20 cellular contexts compared by ENCODE assay signal in the genomic region with DNA sequence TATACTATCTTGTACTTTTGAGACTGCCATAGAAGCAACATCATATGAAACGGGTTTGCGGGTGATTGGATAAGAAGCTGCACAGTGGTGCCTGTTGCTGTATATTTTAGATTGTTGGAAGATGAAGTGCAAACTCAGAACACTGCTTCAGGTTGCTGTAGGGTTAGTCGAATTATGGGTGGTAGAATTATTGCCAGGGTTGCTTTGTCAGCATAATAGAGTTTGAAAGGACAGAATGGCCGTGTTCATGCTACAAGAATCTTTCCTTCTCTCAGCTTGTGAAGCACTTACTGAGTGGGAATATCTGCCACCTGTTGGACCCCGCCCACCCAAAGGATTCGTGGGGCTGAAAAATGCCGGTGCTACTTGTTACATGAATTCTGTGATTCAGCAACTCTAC.
A peak's percentile ranks its signal among the peaks of the same experiment; 100 is the strongest.
DNase-seq lines count a peak whose midpoint lies in the region; ATAC-seq, FAIRE-seq and TF ChIP-seq lines count a peak whose summit lies in the region.
"Had no signal": no experiment of that assay in that cellular context is flagged by ENCODE, and none has a peak within 500 bp of the region (broad histone marks: within the 10 kb centered on the region; RNA-seq: fewer than 3 reads in every experiment).

No MANE protein-coding gene starts in this region.

- H3K23ac ChIP-seq in IMR-90 (ENCODE audit: low read depth, low read length) = no peak overlapping the region

- H4K20me1 ChIP-seq in IMR-90 (ENCODE audit: insufficient read depth, low read length) = no peaks in the 10 kb centered on the region; the same call in 1 of the 2 replicates

- H3K27me3 ChIP-seq in IMR-90 (ENCODE audit: control insufficient read depth, insufficient read depth, low read length) = no peaks in the 10 kb centered on the region
- H3K27me3 ChIP-seq in CD4-positive, alpha-beta memory T cell (ENCODE audit: insufficient read depth, low read length) = no peaks in the 10 kb centered on the region
- no peaks in the 10 kb centered on the region for H3K27me3 ChIP-seq in naive thymus-derived CD4-positive, alpha-beta T cell (ENCODE audit: control insufficient read depth in 2 of 2, insufficient read depth in 2 of 2, low read length in 2 of 2)
- H3K27me3 ChIP-seq: BLaER1 treated with 17β-estradiol and CSF1 and Interleukin-3, amounts not matched to agents 10 nM and 100 nM had no signal

- H3K36me3 ChIP-seq in IMR-90 (ENCODE audit: control insufficient read depth, insufficient read depth, low read length) = peaks cover 23% of the 10 kb centered on the region
- peaks cover 20% of the 10 kb centered on the region for H3K36me3 ChIP-seq in CD4-positive, alpha-beta memory T cell (ENCODE audit: insufficient read depth, low read length)
- H3K36me3 ChIP-seq in naive thymus-derived CD4-positive, alpha-beta T cell (ENCODE audit: control insufficient read depth in 2 of 3, insufficient read depth in 3 of 3, low read length in 3 of 3) = peaks cover 4 to 59% (median 8%) of the 10 kb centered on the region in 3 experiments

- no peaks in the 10 kb centered on the region for H3K4me1 Mint-ChIP-seq in central memory CD8-positive, alpha-beta T cell
- peaks cover 2 to 11% (median 3%) of the 10 kb centered on the region in 4 donors for H3K4me1 Mint-ChIP-seq in CD4-positive, alpha-beta memory T cell
- peaks cover 0 to 4% (median 0%) of the 10 kb centered on the region in 7 donors for H3K4me1 Mint-ChIP-seq in naive thymus-derived CD4-positive, alpha-beta T cell
- H3K4me1 Mint-ChIP-seq: B cell, IgD-negative memory B cell had no signal

- no peak overlapping the region for H3K27ac ChIP-seq in IMR-90 (ENCODE audit: insufficient read depth, low read length)
- H3K27ac ChIP-seq in CD4-positive, alpha-beta memory T cell (ENCODE audit: low read depth, low read length) = no peak overlapping the region
- no peak overlapping the region for H3K27ac ChIP-seq in naive thymus-derived CD4-positive, alpha-beta T cell (ENCODE audit: low read depth, low read length)
- H3K27ac ChIP-seq: BLaER1 treated with 17β-estradiol and CSF1 and Interleukin-3, amounts not matched to agents 10 nM and 100 nM; GM23248; HL-60 had no signal

- intact Hi-C loops in IMR-90 (cut with micrococcal nuclease) = no loop called here
- intact Hi-C loops in CD4-positive, alpha-beta memory T cell (cut with micrococcal nuclease) = no loop called here
- intact Hi-C loops in naive thymus-derived CD4-positive, alpha-beta T cell (cut with micrococcal nuclease) = no loop called here

- no peak overlapping the region for H2BK15ac ChIP-seq in IMR-90 (ENCODE audit: low read depth, low read length)

- H3K79me1 ChIP-seq in IMR-90 (ENCODE audit: low read depth in 1 of 2, low read length in 2 of 2) = no peaks in the 10 kb centered on the region; a peak in 2 of 4 replicates

- dilution Hi-C loops in IMR-90 (cut with HindIII; ENCODE audit: low sequenced_read_pairs, unreplicated experiment) = no loop called here

- TF ChIP-seq POLR2A in IMR-90 (IDR thresholded peaks at IDR 0.05; ENCODE audit: low read depth, low read length) = no peak

- H3K4me3 ChIP-seq in IMR-90 (ENCODE audit: insufficient read depth, low read depth, low read length) = no peak overlapping the region
- no peak overlapping the region for H3K4me3 ChIP-seq in CD4-positive, alpha-beta memory T cell (ENCODE audit: low read length in 2 of 2)
- H3K4me3 ChIP-seq in naive thymus-derived CD4-positive, alpha-beta T cell (ENCODE audit: low read length) = no peak overlapping the region
- H3K4me3 ChIP-seq: BLaER1 treated with 17β-estradiol and CSF1 and Interleukin-3, amounts not matched to agents 10 nM and 100 nM; GM12878; GM23248; HAP-1 had no signal

- no peak overlapping the region for H2AK5ac ChIP-seq in IMR-90 (ENCODE audit: low read depth, low read length)

- no peak overlapping the region for H3K56ac ChIP-seq in IMR-90 (ENCODE audit: extremely low read depth, insufficient read depth, low read length)

- H2BK120ac ChIP-seq in IMR-90 (ENCODE audit: low read depth, low read length) = no peak overlapping the region

- BruUV-seq in IMR-90 (replicated peaks; lab: Mats Ljungman, UMichigan) = no TSS peak

- H2AK9ac ChIP-seq in IMR-90 (replicated peaks; ENCODE audit: low read depth, low read length, poor library complexity) = no peak overlapping the region

- no peak overlapping the region for H2BK20ac ChIP-seq in IMR-90 (ENCODE audit: low read depth, low read length)

- H4K91ac ChIP-seq in IMR-90 (ENCODE audit: insufficient read depth, low read depth, low read length) = no peak overlapping the region

- no peak overlapping the region for H3K4me2 ChIP-seq in IMR-90 (ENCODE audit: low read depth, low read length)
- H3K4me2 ChIP-seq: BLaER1 treated with 17β-estradiol and CSF1 and Interleukin-3, amounts not matched to agents 10 nM and 100 nM had no signal

- H3K18ac ChIP-seq in IMR-90 (ENCODE audit: low read depth, low read length) = no peak overlapping the region

- no peak overlapping the region for H4K5ac ChIP-seq in IMR-90 (ENCODE audit: low read depth, low read length)

- no peak overlapping the region for H4K8ac ChIP-seq in IMR-90 (ENCODE audit: low read depth in 2 of 2, low read length in 2 of 2)

- no CpG with 5 or more reads among the region's 7 CpGs for WGBS in IMR-90 (ENCODE audit: extremely low coverage in 2 of 2, insufficient read length in 1 of 2), 2 experiments

- no peaks in the 10 kb centered on the region for H3K9me3 ChIP-seq in IMR-90 (ENCODE audit: control insufficient read depth, insufficient read depth, low read length)
- H3K9me3 ChIP-seq in CD4-positive, alpha-beta memory T cell (ENCODE audit: control insufficient read depth in 1 of 2, low read length in 2 of 2) = no peaks in the 10 kb centered on the region
- H3K9me3 ChIP-seq in naive thymus-derived CD4-positive, alpha-beta T cell (ENCODE audit: control insufficient read depth in 2 of 3, low read length in 3 of 3) = no peaks in the 10 kb centered on the region
- H3K9me3 ChIP-seq: HAP-1 had no signal

- H3K9me1 ChIP-seq in IMR-90 (ENCODE audit: insufficient read depth, low read length) = no peaks in the 10 kb centered on the region

- FAIRE-seq in GM19239 (lab: Jason Lieb, UNC) = peak; percentile 42
- FAIRE-seq: GM12878 had no signal

- no peak for TF ChIP-seq RAD21 in IMR-90 (IDR thresholded peaks at IDR 0.05; ENCODE audit: low read length)

- H3K4me3 Mint-ChIP-seq in central memory CD8-positive, alpha-beta T cell = no peak overlapping the region
- no peak overlapping the region for H3K4me3 Mint-ChIP-seq in CD4-positive, alpha-beta memory T cell
- H3K4me3 Mint-ChIP-seq in naive thymus-derived CD4-positive, alpha-beta T cell = no peak overlapping the region
- H3K4me3 Mint-ChIP-seq: B cell; CD8-positive, alpha-beta memory T cell; IgD-negative memory B cell had no signal

- no peak for DNase-seq in GM19239 (ENCODE audit: insufficient read length, low spot score)
- no peak for DNase-seq in IMR-90
- no peak for DNase-seq in central memory CD8-positive, alpha-beta T cell (ENCODE audit: low spot score in 2 of 2)
- DNase-seq in CD4-positive, alpha-beta memory T cell = no peak
- no peak for DNase-seq in retina
- DNase-seq in naive thymus-derived CD4-positive, alpha-beta T cell = no peak
- DNase-seq: CD8-positive, alpha-beta memory T cell; COR-L47; DMS 273 treated with DMSO at 0.1 percent for 48 hours; DMS53; DND-41; EL; GM23248; KG1 had no signal

- no peaks in the 10 kb centered on the region for H3K9me3 Mint-ChIP-seq in central memory CD8-positive, alpha-beta T cell
- peaks cover 0 to 14% (median 5%) of the 10 kb centered on the region in 8 donors for H3K9me3 Mint-ChIP-seq in CD4-positive, alpha-beta memory T cell
- H3K9me3 Mint-ChIP-seq in naive thymus-derived CD4-positive, alpha-beta T cell = peaks cover 0 to 30% (median 6%) of the 10 kb centered on the region in 11 donors

- H3K4me1 ChIP-seq in IMR-90 (ENCODE audit: control insufficient read depth, insufficient read depth, low read length) = no peaks in the 10 kb centered on the region
- no peaks in the 10 kb centered on the region for H3K4me1 ChIP-seq in CD4-positive, alpha-beta memory T cell (ENCODE audit: insufficient read depth, low read length)
- H3K4me1 ChIP-seq in naive thymus-derived CD4-positive, alpha-beta T cell (ENCODE audit: control insufficient read depth in 2 of 2, insufficient read depth in 2 of 2, low read length in 2 of 2) = no peaks in the 10 kb centered on the region
- H3K4me1 ChIP-seq: HAP-1 had no signal

- no peak overlapping the region for H2BK5ac ChIP-seq in IMR-90 (ENCODE audit: low read depth, low read length, poor library complexity, severe bottlenecking)

- ATAC-seq in IMR-90 (ENCODE audit: low read depth) = no peak
- no peak for ATAC-seq in central memory CD8-positive, alpha-beta T cell (replicated peaks; ENCODE audit: extremely low read depth, poor library complexity, severe bottlenecking)
- ATAC-seq in naive thymus-derived CD4-positive, alpha-beta T cell = no peak
- ATAC-seq: GM12878 had no signal

- H2AFZ ChIP-seq in IMR-90 (replicated peaks; ENCODE audit: low read length, poor library complexity) = no peak overlapping the region
- H2AFZ ChIP-seq: GM23248 had no signal

- H3K27ac Mint-ChIP-seq in central memory CD8-positive, alpha-beta T cell (ENCODE audit: low read depth) = peak overlapping the region; percentile 17
- H3K27ac Mint-ChIP-seq in CD4-positive, alpha-beta memory T cell = peak overlapping the region in 1 of 7 donors; percentile 21
- no peak overlapping the region for H3K27ac Mint-ChIP-seq in naive thymus-derived CD4-positive, alpha-beta T cell
- H3K27ac Mint-ChIP-seq: B cell; CD8-positive, alpha-beta memory T cell; IgD-negative memory B cell had no signal

- peaks cover 39% of the 10 kb centered on the region for H3K36me3 Mint-ChIP-seq in central memory CD8-positive, alpha-beta T cell (ENCODE audit: insufficient read depth)
- peaks cover 59 to 63% of the 10 kb centered on the region in 2 donors for H3K36me3 Mint-ChIP-seq in CD4-positive, alpha-beta memory T cell
- peaks cover 6 to 74% (median 57%) of the 10 kb centered on the region in 5 donors for H3K36me3 Mint-ChIP-seq in naive thymus-derived CD4-positive, alpha-beta T cell

- H3K14ac ChIP-seq in IMR-90 (replicated peaks; ENCODE audit: low read depth, low read length) = no peak overlapping the region

- in situ Hi-C loops in IMR-90 (cut with MboI; ENCODE audit: low sequenced_read_pairs) = no loop called here

- POLR2A ChIA-PET in IMR-90 (lab: Charles Lee; ENCODE audit: unreplicated experiment) = no interaction called here
- POLR2A ChIA-PET in CD4-positive, alpha-beta memory T cell (lab: Charles Lee; ENCODE audit: partially characterized antibody) = no interaction called here
- POLR2A ChIA-PET in naive thymus-derived CD4-positive, alpha-beta T cell (lab: Charles Lee) = no interaction called here

- CTCF ChIA-PET in IMR-90 (lab: Yijun Ruan, JAX) = no interaction called here
- CTCF ChIA-PET in CD4-positive, alpha-beta memory T cell (lab: Charles Lee; ENCODE audit: partially characterized antibody) = no interaction called here
- CTCF ChIA-PET in naive thymus-derived CD4-positive, alpha-beta T cell (lab: Charles Lee) = no interaction called here

- no peak overlapping the region for H3K9ac ChIP-seq in IMR-90 (ENCODE audit: low read depth, low read length)
- H3K9ac ChIP-seq: BLaER1 treated with 17β-estradiol and CSF1 and Interleukin-3, amounts not matched to agents 10 nM and 100 nM; GM23248 had no signal

- TF ChIP-seq CTCF in IMR-90 (conservative IDR thresholded peaks at IDR 0.05; ENCODE audit: low read depth, low read length) = no peak

- H3K27me3 Mint-ChIP-seq in central memory CD8-positive, alpha-beta T cell = no peaks in the 10 kb centered on the region
- no peaks in the 10 kb centered on the region for H3K27me3 Mint-ChIP-seq in CD4-positive, alpha-beta memory T cell
- no peaks in the 10 kb centered on the region for H3K27me3 Mint-ChIP-seq in naive thymus-derived CD4-positive, alpha-beta T cell
- H3K27me3 Mint-ChIP-seq: B cell; CD8-positive, alpha-beta memory T cell; IgD-negative memory B cell had no signal

- no peak overlapping the region for H3K4ac ChIP-seq in IMR-90 (ENCODE audit: low read depth, low read length)
